ENCODE assay signal across 26 cellular contexts in genomic region chr10:123139165-123139520, GRCh38. TPM values are rescaled to one million over a fixed set of nuclear protein-coding genes. Genes with fewer than 3 reads are reported as not detected.
DNase-seq lines count a peak whose midpoint lies in the region; ATAC-seq, FAIRE-seq and TF ChIP-seq lines count a peak whose summit lies in the region.
"Had no signal": no experiment of that assay in that cellular context is flagged by ENCODE, and none has a peak within 500 bp of the region (broad histone marks: within the 10 kb centered on the region; RNA-seq: fewer than 3 reads in every experiment).

No MANE protein-coding gene starts in this region.

- H3K4me3 ChIP-seq in IMR-90 (ENCODE audit: insufficient read depth, low read depth, low read length) (no peak overlapping the region), hepatocyte (no peak overlapping the region)
- H3K4me3 ChIP-seq: cardiac muscle cell, esophagus squamous epithelium, GM23248, lung, SJSA1 had no signal

- H3K79me1 ChIP-seq in IMR-90 (ENCODE audit: low read depth in 1 of 2, low read length in 2 of 2): no peaks in the 10 kb centered on the region

- no TSS peak for BruUV-seq in IMR-90 (replicated peaks; lab: Mats Ljungman, UMichigan)

- no peak overlapping the region for H3K23ac ChIP-seq in IMR-90 (ENCODE audit: low read depth, low read length)

- no peak overlapping the region for H2BK5ac ChIP-seq in IMR-90 (ENCODE audit: low read depth, low read length, poor library complexity, severe bottlenecking)

- H3K9me1 ChIP-seq in IMR-90 (ENCODE audit: insufficient read depth, low read length): no peaks in the 10 kb centered on the region

- dilution Hi-C loops in IMR-90 (cut with HindIII; ENCODE audit: low sequenced_read_pairs, unreplicated experiment): no loop called here

- H2BK15ac ChIP-seq in IMR-90 (ENCODE audit: low read depth, low read length): no peak overlapping the region

- peak overlapping the region; percentile 36 for H2AFZ ChIP-seq in IMR-90 (replicated peaks; ENCODE audit: low read length, poor library complexity)
- no peak overlapping the region for H2AFZ ChIP-seq in hepatocyte
- H2AFZ ChIP-seq: GM23248 had no signal

- H3K27me3 Mint-ChIP-seq in activated T-cell treated with anti-CD3 and anti-CD28 coated beads, Interleukin-2, amount 50 U/mL, for 72 hours (ENCODE audit: low read depth): peaks cover 78% of the 10 kb centered on the region
- peaks cover 85% of the 10 kb centered on the region for H3K27me3 Mint-ChIP-seq in stimulated activated naive CD8-positive, alpha-beta T cell treated with anti-CD3 and anti-CD28 coated beads, Interleukin-15, amount 100 ng/mL, for 72 hours

- H4K20me1 ChIP-seq in IMR-90 (ENCODE audit: insufficient read depth, low read length): 0 out of 2 replicates have a peak, but pooled peaks cover 3% of the 10 kb centered on the region
- H4K20me1 ChIP-seq in hepatocyte (ENCODE audit: insufficient read depth, poor library complexity, severe bottlenecking): no peaks in the 10 kb centered on the region

- no CpG with 5 or more reads among the region's 7 CpGs for WGBS in IMR-90 (ENCODE audit: extremely low coverage in 2 of 2, insufficient read length in 1 of 2), 2 experiments
- WGBS in hepatocyte (ENCODE audit: low lambda C conversion rate, missing lambda C conversion rate): 9% methylated on average over 7 of the region's 7 CpGs

- H3K27ac ChIP-seq in IMR-90 (ENCODE audit: insufficient read depth, low read length) (no peak overlapping the region), hepatocyte (no peak overlapping the region)
- H3K27ac ChIP-seq: cardiac muscle cell, esophagus squamous epithelium, GM23248, SJSA1 had no signal

- no peaks in the 10 kb centered on the region for H3K79me2 ChIP-seq in hepatocyte

- in situ Hi-C loops in IMR-90 (cut with MboI; ENCODE audit: low sequenced_read_pairs): loop anchor here (10.0 to 25.0 kb wide), 2 partner anchors 826 to 1248 kb away; no protein-coding TSS in a partner anchor

- H3K4me1 Mint-ChIP-seq in activated T-cell treated with anti-CD3 and anti-CD28 coated beads, Interleukin-2, amount 50 U/mL, for 72 hours (ENCODE audit: low read depth): peaks cover 47% of the 10 kb centered on the region
- H3K4me1 Mint-ChIP-seq in stimulated activated naive CD8-positive, alpha-beta T cell treated with anti-CD3 and anti-CD28 coated beads, Interleukin-15, amount 100 ng/mL, for 72 hours: peaks cover 71% of the 10 kb centered on the region

- H3K4me1 ChIP-seq in IMR-90 (ENCODE audit: control insufficient read depth, insufficient read depth, low read length) (peaks cover 2% of the 10 kb centered on the region; the same call in 1 of the 2 replicates), hepatocyte (ENCODE audit: insufficient read depth) (peaks cover 16% of the 10 kb centered on the region)

- CTCF ChIA-PET in IMR-90 (lab: Yijun Ruan, JAX): no interaction called here

- H3K27me3 ChIP-seq in IMR-90 (ENCODE audit: control insufficient read depth, insufficient read depth, low read length) (peaks cover 98% of the 10 kb centered on the region), hepatocyte (peaks cover 98% of the 10 kb centered on the region)

- H3K9me3 ChIP-seq in IMR-90 (ENCODE audit: control insufficient read depth, insufficient read depth, low read length): peaks cover 4% of the 10 kb centered on the region
- H3K9me3 ChIP-seq in hepatocyte (ENCODE audit: low read depth): no peaks in the 10 kb centered on the region
- H3K9me3 ChIP-seq: esophagus squamous epithelium, SJSA1 had no signal

- TF ChIP-seq CTCF in IMR-90 (conservative IDR thresholded peaks at IDR 0.05; ENCODE audit: low read depth, low read length): no peak
- no peak for TF ChIP-seq CTCF in hepatocyte (IDR thresholded peaks at IDR 0.05; ENCODE audit: poor library complexity)

- no peak for DNase-seq in activated T-cell treated with anti-CD3 and anti-CD28 coated beads, Interleukin-2, amount 50 U/mL, for 72 hours
- DNase-seq in activated T-cell treated with anti-CD3 and anti-CD28 coated beads for 4 hours (no peak), IMR-90 (no peak), hepatocyte (ENCODE audit: low spot score) (no peak), D341Med (ENCODE audit: low spot score) (no peak), HTR-8/SVneo (ENCODE audit: insufficient read length, low spot score) (no peak)
- DNase-seq in stimulated activated naive CD8-positive, alpha-beta T cell treated with anti-CD3 and anti-CD28 coated beads, Interleukin-15, amount 100 ng/mL, for 72 hours: no peak
- DNase-seq: activated CD4-positive, alpha-beta T cell treated with anti-CD3 and anti-CD28 coated beads for 4 hours; activated T-cell treated with anti-CD3 and anti-CD28 coated beads, Interleukin-2, amount 50 U/mL, for 1 hour; esophagus squamous epithelium; GM23248; KG1; NCI-H1092; NCI-H524 treated with DMSO at 0.1 percent for 48 hours; stimulated activated naive B cell treated with anti-CD40 and anti-IgM and Interleukin-4, amounts not matched to agents 10 μg/mL and 1 μg/mL and 100 μg/mL, for 72 hours; T1000 had no signal

- TF ChIP-seq RAD21 in IMR-90 (IDR thresholded peaks at IDR 0.05; ENCODE audit: low read length): no peak

- H2AK5ac ChIP-seq in IMR-90 (ENCODE audit: low read depth, low read length): no peak overlapping the region

- H3K56ac ChIP-seq in IMR-90 (ENCODE audit: extremely low read depth, insufficient read depth, low read length): no peak overlapping the region

- no peak overlapping the region for H3K14ac ChIP-seq in IMR-90 (replicated peaks; ENCODE audit: low read depth, low read length)

- POLR2A ChIA-PET in IMR-90 (lab: Charles Lee; ENCODE audit: unreplicated experiment): no interaction called here

- H3K18ac ChIP-seq in IMR-90 (ENCODE audit: low read depth, low read length): no peak overlapping the region

- no peak overlapping the region for H4K5ac ChIP-seq in IMR-90 (ENCODE audit: low read depth, low read length)

- H3K36me3 ChIP-seq in IMR-90 (ENCODE audit: control insufficient read depth, insufficient read depth, low read length) (no peaks in the 10 kb centered on the region), hepatocyte (replicated peaks; ENCODE audit: insufficient read depth, low read depth) (no peaks in the 10 kb centered on the region)
- H3K36me3 ChIP-seq: cardiac muscle cell, esophagus squamous epithelium had no signal

- H2AK9ac ChIP-seq in IMR-90 (replicated peaks; ENCODE audit: low read depth, low read length, poor library complexity): no peak overlapping the region

- no peak overlapping the region for H4K91ac ChIP-seq in IMR-90 (ENCODE audit: insufficient read depth, low read depth, low read length)

- ATAC-seq in activated T-cell treated with anti-CD3 and anti-CD28 coated beads, Interleukin-2, amount 50 U/mL, for 72 hours (replicated peaks in 1 of 2): no peak
- no peak for ATAC-seq in IMR-90 (ENCODE audit: low read depth)
- ATAC-seq in stimulated activated naive CD8-positive, alpha-beta T cell treated with anti-CD3 and anti-CD28 coated beads, Interleukin-15, amount 100 ng/mL, for 72 hours: no peak
- no peak for ATAC-seq in HG02678 (IDR thresholded peaks at IDR 0.05; ENCODE audit: unreplicated experiment)
- ATAC-seq: stimulated activated naive B cell treated with anti-CD40 and anti-IgM and Interleukin-4, amounts not matched to agents 10 μg/mL and 1 μg/mL and 100 μg/mL, for 72 hours had no signal

- TF ChIP-seq POLR2A in IMR-90 (IDR thresholded peaks at IDR 0.05; ENCODE audit: low read depth, low read length): no peak

- H3K27ac Mint-ChIP-seq in activated T-cell treated with anti-CD3 and anti-CD28 coated beads, Interleukin-2, amount 50 U/mL, for 72 hours: peak overlapping the region; percentile 58
- H3K27ac Mint-ChIP-seq in stimulated activated naive CD8-positive, alpha-beta T cell treated with anti-CD3 and anti-CD28 coated beads, Interleukin-15, amount 100 ng/mL, for 72 hours: no peak overlapping the region

- H3K9me2 ChIP-seq in hepatocyte (replicated peaks; ENCODE audit: insufficient read depth): no peaks in the 10 kb centered on the region

- no peaks in the 10 kb centered on the region for H3K9me3 Mint-ChIP-seq in activated T-cell treated with anti-CD3 and anti-CD28 coated beads, Interleukin-2, amount 50 U/mL, for 72 hours
- H3K9me3 Mint-ChIP-seq in stimulated activated naive CD8-positive, alpha-beta T cell treated with anti-CD3 and anti-CD28 coated beads, Interleukin-15, amount 100 ng/mL, for 72 hours: no peaks in the 10 kb centered on the region

- intact Hi-C loops in IMR-90 (cut with micrococcal nuclease): no loop called here

- no peak overlapping the region for H4K8ac ChIP-seq in IMR-90 (ENCODE audit: low read depth in 2 of 2, low read length in 2 of 2)

- FAIRE-seq in HTR-8/SVneo (lab: Jason Lieb, UNC): no peak
- FAIRE-seq: D721Med, G401.6 had no signal

- H3K4me3 Mint-ChIP-seq in activated T-cell treated with anti-CD3 and anti-CD28 coated beads, Interleukin-2, amount 50 U/mL, for 72 hours: peak overlapping the region; percentile 74 to 80
- peak overlapping the region; percentile 42 to 78 for H3K4me3 Mint-ChIP-seq in stimulated activated naive CD8-positive, alpha-beta T cell treated with anti-CD3 and anti-CD28 coated beads, Interleukin-15, amount 100 ng/mL, for 72 hours

- H3K4me2 ChIP-seq in IMR-90 (ENCODE audit: low read depth, low read length) (no peak overlapping the region; the same call in 1 of the 2 replicates), hepatocyte (peak overlapping the region; percentile 51)

- no peak overlapping the region for H2BK120ac ChIP-seq in IMR-90 (ENCODE audit: low read depth, low read length)

- H2BK20ac ChIP-seq in IMR-90 (ENCODE audit: low read depth, low read length): no peak overlapping the region

- H3K9ac ChIP-seq in IMR-90 (ENCODE audit: low read depth, low read length): no peak overlapping the region
- H3K9ac ChIP-seq: GM23248 had no signal

- H3K36me3 Mint-ChIP-seq in activated T-cell treated with anti-CD3 and anti-CD28 coated beads, Interleukin-2, amount 50 U/mL, for 72 hours (ENCODE audit: insufficient read depth in 2 of 2): peaks cover 0 to 1% of the 10 kb centered on the region in 2 donors

- H3K4ac ChIP-seq in IMR-90 (ENCODE audit: low read depth, low read length): no peak overlapping the region

RNA-seq across cellular contexts. Expression of gene HMX3, which starts 3.4 kb away (rescaled TPM):
- 1 to 10 TPM; 1.2 to 2.0 TPM for total RNA-seq in activated T-cell treated with anti-CD3 and anti-CD28 coated beads, Interleukin-2, amount 50 U/mL, for 72 hours
- total RNA-seq in IMR-90 (2012; rRNA removed) (not detected in 2 replicates), hepatocyte (not detected in 2 replicates)
- polyA plus RNA-seq in IMR-90 (2012; rRNA removed) (not detected in 2 replicates), hepatocyte (not detected in 2 replicates)
- not detected in 2 replicates for polyA plus RNA-seq in IMR-90 (2012; cell fraction: cytosol; rRNA removed)
- polyA plus RNA-seq in IMR-90 (2012; cell fraction: nucleus; rRNA removed; ENCODE audit: low replicate concordance): not detected in 2 replicates
- total RNA-seq: cardiac muscle cell, esophagus squamous epithelium, glomerular endothelial cell, GM23248, lung, ureter had no signal
- polyA plus RNA-seq: AG04450, cardiac muscle cell, GM23248, lung, neural cell had no signal

RNA-seq across cellular contexts. Expression of gene HMX2, which starts 8.8 kb away (rescaled TPM):
- 1 to 10 TPM in 1 of 2 donors, under 1 TPM in 1; 0.58 to 1.1 TPM for total RNA-seq in activated T-cell treated with anti-CD3 and anti-CD28 coated beads, Interleukin-2, amount 50 U/mL, for 72 hours
- total RNA-seq in IMR-90 (2012; rRNA removed) (not detected in 2 replicates), hepatocyte (not detected in 2 replicates)
- polyA plus RNA-seq in IMR-90 (2012; rRNA removed) (not detected in 2 replicates), hepatocyte (not detected in 2 replicates)
- polyA plus RNA-seq in IMR-90 (2012; cell fraction: cytosol; rRNA removed): not detected in 2 replicates
- not detected in 2 replicates for polyA plus RNA-seq in IMR-90 (2012; cell fraction: nucleus; rRNA removed; ENCODE audit: low replicate concordance)
- total RNA-seq: cardiac muscle cell, esophagus squamous epithelium, glomerular endothelial cell, GM23248, lung, ureter had no signal
- polyA plus RNA-seq: AG04450, cardiac muscle cell, GM23248, lung, neural cell had no signal

RNA-seq across cellular contexts. Expression of gene BUB3, which starts 15.1 kb away (rescaled TPM):
- total RNA-seq in activated T-cell treated with anti-CD3 and anti-CD28 coated beads, Interleukin-2, amount 50 U/mL, for 72 hours: 100 to 1,000 TPM; 255 TPM
- total RNA-seq in IMR-90 (2012; rRNA removed) (346 and 384 TPM in 2 replicates), hepatocyte (113 and 131 TPM in 2 replicates)
- polyA plus RNA-seq in IMR-90 (2012; rRNA removed) (214 and 215 TPM in 2 replicates), hepatocyte (81.1 and 92.0 TPM in 2 replicates)
- polyA plus RNA-seq in IMR-90 (2012; cell fraction: cytosol; rRNA removed): 202 and 203 TPM in 2 replicates
- polyA plus RNA-seq in IMR-90 (2012; cell fraction: nucleus; rRNA removed; ENCODE audit: low replicate concordance): 205 and 239 TPM in 2 replicates
